In the genomic region with DNA sequence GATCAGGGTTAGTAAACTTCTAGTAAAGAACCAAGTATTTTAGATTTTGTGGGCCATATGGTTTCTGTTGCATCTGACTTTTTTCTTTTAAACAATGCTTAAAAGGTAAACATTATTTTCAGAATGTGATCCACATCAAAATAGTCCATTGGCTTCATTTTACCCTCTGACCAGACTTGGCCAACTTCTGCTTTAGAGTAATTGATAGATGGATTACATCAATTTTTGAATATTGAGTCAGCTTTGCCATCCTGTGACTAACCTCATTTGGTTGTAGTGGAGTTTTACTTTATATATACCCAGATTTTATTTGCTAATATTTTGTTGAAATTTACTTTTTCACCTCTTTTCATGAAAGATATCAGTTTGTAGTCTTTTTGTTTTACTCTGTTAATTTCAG, we compare ENCODE assay signal across 4 cellular contexts.
TF ChIP-seq lines count a peak whose summit lies in the region.

No MANE protein-coding gene starts in this region.

TF ChIP-seq in SK-N-SH, 30 proteins besides CTCF, POLR2A, EP300 and RAD21:
- TF ChIP-seq FOSL2 (IDR thresholded peaks at IDR 0.05; ENCODE audit: borderline replicate concordance, low read depth) (0 out of 2 replicates have a peak, but pooled peaks have one; percentile 7), TCF12 (IDR thresholded peaks at IDR 0.05) (0 out of 2 replicates have a peak, but pooled peaks have one; percentile 30), JUND (IDR thresholded peaks at IDR 0.05) (no peak), PBX3 (IDR thresholded peaks at IDR 0.05) (no peak)
TF ChIP-seq in SK-N-SH: peak in this region for 2.

TF ChIP-seq in SK-N-SH treated with all-trans-retinoic acid at 6 μM for 48 hours, 23 proteins besides CTCF, POLR2A, EP300 and RAD21 (continues in another document):
- TF ChIP-seq GLIS3 (CRISPR knock-in tag; IDR thresholded peaks at IDR 0.05) = no peak
- no peak for TF ChIP-seq ARNTL (CRISPR knock-in tag; IDR thresholded peaks at IDR 0.05; ENCODE audit: borderline replicate concordance, low read depth)
- TF ChIP-seq POU6F1 (CRISPR knock-in tag; IDR thresholded peaks at IDR 0.05; ENCODE audit: borderline replicate concordance, low read depth) = no peak
- TF ChIP-seq, protein P1, sequence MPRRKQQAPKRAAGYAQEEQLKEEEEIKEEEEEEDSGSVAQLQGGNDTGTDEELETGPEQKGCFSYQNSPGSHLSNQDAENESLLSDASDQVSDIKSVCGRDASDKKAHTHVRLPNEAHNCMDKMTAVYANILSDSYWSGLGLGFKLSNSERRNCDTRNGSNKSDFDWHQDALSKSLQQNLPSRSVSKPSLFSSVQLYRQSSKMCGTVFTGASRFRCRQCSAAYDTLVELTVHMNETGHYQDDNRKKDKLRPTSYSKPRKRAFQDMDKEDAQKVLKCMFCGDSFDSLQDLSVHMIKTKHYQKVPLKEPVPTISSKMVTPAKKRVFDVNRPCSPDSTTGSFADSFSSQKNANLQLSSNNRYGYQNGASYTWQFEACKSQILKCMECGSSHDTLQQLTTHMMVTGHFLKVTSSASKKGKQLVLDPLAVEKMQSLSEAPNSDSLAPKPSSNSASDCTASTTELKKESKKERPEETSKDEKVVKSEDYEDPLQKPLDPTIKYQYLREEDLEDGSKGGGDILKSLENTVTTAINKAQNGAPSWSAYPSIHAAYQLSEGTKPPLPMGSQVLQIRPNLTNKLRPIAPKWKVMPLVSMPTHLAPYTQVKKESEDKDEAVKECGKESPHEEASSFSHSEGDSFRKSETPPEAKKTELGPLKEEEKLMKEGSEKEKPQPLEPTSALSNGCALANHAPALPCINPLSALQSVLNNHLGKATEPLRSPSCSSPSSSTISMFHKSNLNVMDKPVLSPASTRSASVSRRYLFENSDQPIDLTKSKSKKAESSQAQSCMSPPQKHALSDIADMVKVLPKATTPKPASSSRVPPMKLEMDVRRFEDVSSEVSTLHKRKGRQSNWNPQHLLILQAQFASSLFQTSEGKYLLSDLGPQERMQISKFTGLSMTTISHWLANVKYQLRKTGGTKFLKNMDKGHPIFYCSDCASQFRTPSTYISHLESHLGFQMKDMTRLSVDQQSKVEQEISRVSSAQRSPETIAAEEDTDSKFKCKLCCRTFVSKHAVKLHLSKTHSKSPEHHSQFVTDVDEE (CRISPR knock-in tag; IDR thresholded peaks at IDR 0.05) = no peak
- TF ChIP-seq OSR1 (CRISPR knock-in tag; IDR thresholded peaks at IDR 0.05) = no peak
- TF ChIP-seq CSDC2 (CRISPR knock-in tag; IDR thresholded peaks at IDR 0.05) = no peak
- no peak for TF ChIP-seq CSRNP3 (CRISPR knock-in tag; IDR thresholded peaks at IDR 0.05)
- TF ChIP-seq RARB (CRISPR knock-in tag; IDR thresholded peaks at IDR 0.05) = no peak
- no peak for TF ChIP-seq ESRRG (CRISPR knock-in tag; IDR thresholded peaks at IDR 0.05)
- TF ChIP-seq ZFP3 (CRISPR knock-in tag; IDR thresholded peaks at IDR 0.05) = no peak
- TF ChIP-seq TOX (CRISPR knock-in tag; IDR thresholded peaks at IDR 0.05; ENCODE audit: borderline replicate concordance) = no peak
- no peak for TF ChIP-seq ZNF8 (CRISPR knock-in tag; IDR thresholded peaks at IDR 0.05)

TF ChIP-seq in endothelial cell of umbilical vein, 7 proteins besides CTCF, POLR2A, EP300 and RAD21:
- TF ChIP-seq MAX (IDR thresholded peaks at IDR 0.05; ENCODE audit: insufficient read depth, insufficient read length) (no peak), FOS (IDR thresholded peaks at IDR 0.05; ENCODE audit: borderline replicate concordance, insufficient read depth, low read length) (peak; percentile 16)

TF ChIP-seq in HepG2, 621 proteins besides CTCF, POLR2A, EP300 and RAD21:
- TF ChIP-seq ZNF660 (CRISPR knock-in tag; IDR thresholded peaks at IDR 0.05; ENCODE audit: borderline replicate concordance, low read depth) (no peak), ZBTB1 (CRISPR knock-in tag; IDR thresholded peaks at IDR 0.05; ENCODE audit: borderline replicate concordance) (no peak), ZNF335 (CRISPR knock-in tag; IDR thresholded peaks at IDR 0.05) (no peak), KLF13 (CRISPR knock-in tag; IDR thresholded peaks at IDR 0.05) (no peak), ZNF761 (CRISPR knock-in tag; conservative IDR thresholded peaks at IDR 0.05) (no peak), PHF8 (CRISPR knock-in tag; IDR thresholded peaks at IDR 0.05) (no peak)
- TF ChIP-seq, protein P2, sequence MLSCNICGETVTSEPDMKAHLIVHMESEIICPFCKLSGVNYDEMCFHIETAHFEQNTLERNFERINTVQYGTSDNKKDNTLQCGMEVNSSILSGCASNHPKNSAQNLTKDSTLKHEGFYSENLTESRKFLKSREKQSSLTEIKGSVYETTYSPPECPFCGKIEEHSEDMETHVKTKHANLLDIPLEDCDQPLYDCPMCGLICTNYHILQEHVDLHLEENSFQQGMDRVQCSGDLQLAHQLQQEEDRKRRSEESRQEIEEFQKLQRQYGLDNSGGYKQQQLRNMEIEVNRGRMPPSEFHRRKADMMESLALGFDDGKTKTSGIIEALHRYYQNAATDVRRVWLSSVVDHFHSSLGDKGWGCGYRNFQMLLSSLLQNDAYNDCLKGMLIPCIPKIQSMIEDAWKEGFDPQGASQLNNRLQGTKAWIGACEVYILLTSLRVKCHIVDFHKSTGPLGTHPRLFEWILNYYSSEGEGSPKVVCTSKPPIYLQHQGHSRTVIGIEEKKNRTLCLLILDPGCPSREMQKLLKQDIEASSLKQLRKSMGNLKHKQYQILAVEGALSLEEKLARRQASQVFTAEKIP (CRISPR knock-in tag; IDR thresholded peaks at IDR 0.05; ENCODE audit: borderline replicate concordance) = no peak
